Comparison of ENCODE assay signal across 1 cellular context in the genomic region with DNA sequence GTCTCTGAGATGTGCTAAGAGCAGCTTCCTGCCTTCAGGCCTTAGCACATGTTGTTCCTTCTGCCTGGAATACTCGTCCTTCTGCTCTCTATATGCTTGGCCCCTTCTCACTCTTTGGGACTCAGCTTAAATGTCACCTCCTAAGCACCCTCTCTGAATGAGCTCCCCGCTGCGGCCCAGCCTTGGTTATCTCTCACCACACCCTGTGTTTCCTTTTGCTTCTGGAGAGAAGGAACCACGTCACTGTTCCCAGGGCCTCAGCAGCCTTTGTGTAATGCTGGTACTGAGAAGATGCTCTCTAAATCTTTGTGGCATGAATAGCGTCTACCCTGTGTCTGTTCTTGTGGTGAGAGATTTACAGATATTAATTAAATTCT.
TF ChIP-seq lines count a peak whose summit lies in the region.

No MANE protein-coding gene starts in this region.

TF ChIP-seq in GM12878, 131 proteins besides CTCF, POLR2A, EP300 and RAD21:
- TF ChIP-seq CUX1 (IDR thresholded peaks at IDR 0.05; ENCODE audit: insufficient replicate concordance, low read depth, low read length) (no peak), NR2F1 (conservative IDR thresholded peaks at IDR 0.05) (no peak), JUNB (IDR thresholded peaks at IDR 0.05) (no peak), PAX8 (IDR thresholded peaks at IDR 0.05) (no peak)
- TF ChIP-seq, protein P1, sequence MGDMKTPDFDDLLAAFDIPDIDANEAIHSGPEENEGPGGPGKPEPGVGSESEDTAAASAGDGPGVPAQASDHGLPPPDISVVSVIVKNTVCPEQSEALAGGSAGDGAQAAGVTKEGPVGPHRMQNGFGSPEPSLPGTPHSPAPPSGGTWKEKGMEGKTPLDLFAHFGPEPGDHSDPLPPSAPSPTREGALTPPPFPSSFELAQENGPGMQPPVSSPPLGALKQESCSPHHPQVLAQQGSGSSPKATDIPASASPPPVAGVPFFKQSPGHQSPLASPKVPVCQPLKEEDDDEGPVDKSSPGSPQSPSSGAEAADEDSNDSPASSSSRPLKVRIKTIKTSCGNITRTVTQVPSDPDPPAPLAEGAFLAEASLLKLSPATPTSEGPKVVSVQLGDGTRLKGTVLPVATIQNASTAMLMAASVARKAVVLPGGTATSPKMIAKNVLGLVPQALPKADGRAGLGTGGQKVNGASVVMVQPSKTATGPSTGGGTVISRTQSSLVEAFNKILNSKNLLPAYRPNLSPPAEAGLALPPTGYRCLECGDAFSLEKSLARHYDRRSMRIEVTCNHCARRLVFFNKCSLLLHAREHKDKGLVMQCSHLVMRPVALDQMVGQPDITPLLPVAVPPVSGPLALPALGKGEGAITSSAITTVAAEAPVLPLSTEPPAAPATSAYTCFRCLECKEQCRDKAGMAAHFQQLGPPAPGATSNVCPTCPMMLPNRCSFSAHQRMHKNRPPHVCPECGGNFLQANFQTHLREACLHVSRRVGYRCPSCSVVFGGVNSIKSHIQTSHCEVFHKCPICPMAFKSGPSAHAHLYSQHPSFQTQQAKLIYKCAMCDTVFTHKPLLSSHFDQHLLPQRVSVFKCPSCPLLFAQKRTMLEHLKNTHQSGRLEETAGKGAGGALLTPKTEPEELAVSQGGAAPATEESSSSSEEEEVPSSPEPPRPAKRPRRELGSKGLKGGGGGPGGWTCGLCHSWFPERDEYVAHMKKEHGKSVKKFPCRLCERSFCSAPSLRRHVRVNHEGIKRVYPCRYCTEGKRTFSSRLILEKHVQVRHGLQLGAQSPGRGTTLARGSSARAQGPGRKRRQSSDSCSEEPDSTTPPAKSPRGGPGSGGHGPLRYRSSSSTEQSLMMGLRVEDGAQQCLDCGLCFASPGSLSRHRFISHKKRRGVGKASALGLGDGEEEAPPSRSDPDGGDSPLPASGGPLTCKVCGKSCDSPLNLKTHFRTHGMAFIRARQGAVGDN (IDR thresholded peaks at IDR 0.05): no peak
